In the genomic region with DNA sequence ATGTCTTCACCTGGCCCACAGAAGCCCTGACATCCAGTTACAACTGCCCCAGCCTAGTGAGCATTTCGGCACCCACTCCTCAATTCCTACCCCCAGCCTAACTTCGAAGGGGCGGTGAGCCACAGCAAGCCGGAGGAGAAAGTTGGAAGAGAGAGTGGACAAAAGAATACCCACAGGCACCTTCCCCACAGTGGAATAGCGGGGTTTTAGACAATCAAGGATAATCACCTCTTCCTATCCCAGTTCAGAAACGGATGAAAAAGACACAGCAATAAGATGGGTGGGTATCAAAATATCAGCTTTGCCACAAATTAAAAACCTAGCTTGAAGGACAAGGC, we compare ENCODE assay signal across 8 cellular contexts. TPM values are rescaled to one million over a fixed set of nuclear protein-coding genes. Genes with fewer than 3 reads are reported as not detected.
DNase-seq lines count a peak whose midpoint lies in the region; ATAC-seq lines count a peak whose summit lies in the region.

No MANE protein-coding gene starts in this region.

- H3K9me3 ChIP-seq in iPS-18a (ENCODE audit: control insufficient read depth, low read depth, low read length): peaks cover 10% of the 10 kb centered on the region

- peaks cover 31% of the 10 kb centered on the region for H3K36me3 ChIP-seq in iPS-18a (ENCODE audit: control insufficient read depth, low read depth, low read length)

- peaks cover 58% of the 10 kb centered on the region for H3K36me3 Mint-ChIP-seq in activated T-cell treated with anti-CD3 and anti-CD28 coated beads, Interleukin-2, amount 50 U/mL, for 24 hours (ENCODE audit: low read depth)
- peaks cover 38% of the 10 kb centered on the region for H3K36me3 Mint-ChIP-seq in activated T-helper 17 cell treated with anti-CD3 and anti-CD28 coated beads, Interleukin-2, amount 50 U/mL, for 72 hours (ENCODE audit: low read depth)

- peaks cover 7% of the 10 kb centered on the region for H3K4me1 ChIP-seq in iPS-18a (ENCODE audit: control insufficient read depth, low read depth, low read length)

- peak overlapping the region; percentile 65 for H3K9ac ChIP-seq in iPS-18a (ENCODE audit: low read length)

- no peaks in the 10 kb centered on the region for H3K27me3 Mint-ChIP-seq in activated T-cell treated with anti-CD3 and anti-CD28 coated beads, Interleukin-2, amount 50 U/mL, for 24 hours
- H3K27me3 Mint-ChIP-seq in activated T-helper 17 cell treated with anti-CD3 and anti-CD28 coated beads, Interleukin-2, amount 50 U/mL, for 72 hours: no peaks in the 10 kb centered on the region

- DNase-seq in activated T-cell treated with anti-CD3 and anti-CD28 coated beads, Interleukin-2, amount 50 U/mL, for 24 hours: no peak
- DNase-seq in activated T-cell treated with anti-CD3 and anti-CD28 coated beads, Interleukin-2, amount 50 U/mL, for 1 hour: no peak
- no peak for DNase-seq in NCI-H187 (lab: John Stamatoyannopoulos, UW)
- DNase-seq in GM19240 (ENCODE audit: insufficient read length, low spot score): no peak

- no peaks in the 10 kb centered on the region for H3K9me3 Mint-ChIP-seq in activated T-cell treated with anti-CD3 and anti-CD28 coated beads, Interleukin-2, amount 50 U/mL, for 24 hours
- no peaks in the 10 kb centered on the region for H3K9me3 Mint-ChIP-seq in activated T-helper 17 cell treated with anti-CD3 and anti-CD28 coated beads, Interleukin-2, amount 50 U/mL, for 72 hours

- peaks cover 61% of the 10 kb centered on the region for H3K4me1 Mint-ChIP-seq in activated T-cell treated with anti-CD3 and anti-CD28 coated beads, Interleukin-2, amount 50 U/mL, for 24 hours (ENCODE audit: low read depth)
- peaks cover 36% of the 10 kb centered on the region for H3K4me1 Mint-ChIP-seq in activated T-helper 17 cell treated with anti-CD3 and anti-CD28 coated beads, Interleukin-2, amount 50 U/mL, for 72 hours

- peaks cover 5% of the 10 kb centered on the region for H3K27me3 ChIP-seq in iPS-18a (ENCODE audit: control insufficient read depth, insufficient read depth, low read length)

- no peak for ATAC-seq in activated T-helper 17 cell treated with anti-CD3 and anti-CD28 coated beads, Interleukin-2, amount 50 U/mL, for 72 hours (replicated peaks)
- ATAC-seq in GM21717 (IDR thresholded peaks at IDR 0.05; ENCODE audit: unreplicated experiment): no peak

- H3K4me3 ChIP-seq in iPS-18a (ENCODE audit: low read length): peak overlapping the region; percentile 61

- H3K27ac Mint-ChIP-seq in activated T-cell treated with anti-CD3 and anti-CD28 coated beads, Interleukin-2, amount 50 U/mL, for 24 hours: peak overlapping the region; percentile 79
- peak overlapping the region; percentile 10 for H3K27ac Mint-ChIP-seq in activated T-helper 17 cell treated with anti-CD3 and anti-CD28 coated beads, Interleukin-2, amount 50 U/mL, for 72 hours

- H3K4me3 Mint-ChIP-seq in activated T-cell treated with anti-CD3 and anti-CD28 coated beads, Interleukin-2, amount 50 U/mL, for 24 hours: peak overlapping the region; percentile 91
- peak overlapping the region; percentile 74 for H3K4me3 Mint-ChIP-seq in activated T-helper 17 cell treated with anti-CD3 and anti-CD28 coated beads, Interleukin-2, amount 50 U/mL, for 72 hours

- H3K27ac ChIP-seq in iPS-18a (ENCODE audit: low read length) (no peak overlapping the region), temporal lobe (ENCODE audit: low read depth, low read length) (peak overlapping the region; percentile 88)

RNA-seq across cellular contexts. Expression of a gene that starts 1.3 kb away (rescaled TPM):
- 10 to 100 TPM; 30.8 to 43.8 TPM for total RNA-seq in activated T-helper 17 cell treated with anti-CD3 and anti-CD28 coated beads, Interleukin-2, amount 50 U/mL, for 72 hours
- total RNA-seq in temporal lobe: 41.1 TPM

RNA-seq across cellular contexts. Expression of a gene that starts 45.6 kb away (rescaled TPM):
- total RNA-seq in activated T-helper 17 cell treated with anti-CD3 and anti-CD28 coated beads, Interleukin-2, amount 50 U/mL, for 72 hours: 1 to 10 TPM; 3.8 to 6.7 TPM
- 6.1 TPM for total RNA-seq in temporal lobe

RNA-seq across cellular contexts. Expression of a gene that starts 55.5 kb away (rescaled TPM):
- 100 to 1,000 TPM; 105 to 118 TPM for total RNA-seq in activated T-helper 17 cell treated with anti-CD3 and anti-CD28 coated beads, Interleukin-2, amount 50 U/mL, for 72 hours
- total RNA-seq in temporal lobe: 61.0 TPM

RNA-seq across cellular contexts. Expression of a gene that starts 56.2 kb away (rescaled TPM):
- 10 to 100 TPM in 1 of 2 donors, 1 to 10 TPM in 1; 7.0 to 14.8 TPM for total RNA-seq in activated T-helper 17 cell treated with anti-CD3 and anti-CD28 coated beads, Interleukin-2, amount 50 U/mL, for 72 hours
- 11.3 TPM for total RNA-seq in temporal lobe
